Comparison of ENCODE assay signal across 13 cellular contexts in the genomic region with DNA sequence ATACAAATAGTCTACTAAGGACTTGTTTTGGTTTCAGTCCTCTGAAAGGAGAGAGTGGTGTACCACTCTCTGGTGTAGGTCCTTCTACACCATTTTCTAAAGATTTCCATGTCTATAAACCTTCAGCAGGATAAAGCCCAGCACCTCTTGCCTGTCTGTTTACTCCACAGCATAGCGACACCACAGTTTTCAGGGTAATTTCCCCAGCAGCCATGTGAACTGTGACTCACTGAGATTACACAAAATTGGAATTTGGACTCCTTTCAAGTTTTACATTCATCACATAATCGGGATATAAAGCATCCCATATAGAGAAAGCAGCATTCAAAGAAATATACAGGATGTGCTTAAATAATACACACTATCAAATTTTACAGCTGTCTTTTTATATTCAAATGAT.
DNase-seq lines count a peak whose midpoint lies in the region; ATAC-seq and TF ChIP-seq lines count a peak whose summit lies in the region.
"Had no signal": no experiment of that assay in that cellular context is flagged by ENCODE, and none has a peak within 500 bp of the region (broad histone marks: within the 10 kb centered on the region; RNA-seq: fewer than 3 reads in every experiment).

No MANE protein-coding gene starts in this region.

- H3K27ac ChIP-seq in RWPE1: no peak overlapping the region
- no peak overlapping the region for H3K27ac ChIP-seq in fibroblast of lung (ENCODE audit: insufficient read depth, low read length)
- no peak overlapping the region for H3K27ac ChIP-seq in vagina
- H3K27ac ChIP-seq: VCaP had no signal

- H3K4me1 ChIP-seq in fibroblast of lung (ENCODE audit: control insufficient read depth, extremely low read depth, insufficient read depth, low read length) (peaks cover 8% of the 10 kb centered on the region), vagina (peaks cover 11% of the 10 kb centered on the region)

- no peaks in the 10 kb centered on the region for H3K79me2 ChIP-seq in fibroblast of lung (ENCODE audit: control insufficient read depth, insufficient read depth, low read length)

- H3K27ac Mint-ChIP-seq in nephron progenitor cell: no peak overlapping the region
- H3K27ac Mint-ChIP-seq: activated naive CD4-positive, alpha-beta T cell treated with anti-CD3 and anti-CD28 coated beads, Interleukin-2, amount 50 U/mL, for 24 hours had no signal

- H3K4me3 Mint-ChIP-seq in nephron progenitor cell: no peak overlapping the region
- H3K4me3 Mint-ChIP-seq: activated naive CD4-positive, alpha-beta T cell treated with anti-CD3 and anti-CD28 coated beads, Interleukin-2, amount 50 U/mL, for 24 hours had no signal

- no peak overlapping the region for H3K9ac ChIP-seq in fibroblast of lung (ENCODE audit: insufficient read depth, low read length)

- no peak for TF ChIP-seq CTCF in RWPE1 (conservative IDR thresholded peaks at IDR 0.05; ENCODE audit: low read depth)
- no peak for TF ChIP-seq CTCF in fibroblast of lung (conservative IDR thresholded peaks at IDR 0.05 in 1 of 2, IDR thresholded peaks at IDR 0.05 in 1 of 2; ENCODE audit: low read depth in 1 of 2, low read length in 2 of 2)
- peak; percentile 2 for TF ChIP-seq CTCF in retinal pigment epithelial cell (conservative IDR thresholded peaks at IDR 0.05; ENCODE audit: low read depth, low read length)
- TF ChIP-seq CTCF in nephron progenitor cell (IDR thresholded peaks at IDR 0.05): no peak
- no peak for TF ChIP-seq CTCF in vagina (IDR thresholded peaks at IDR 0.05)

- no peaks in the 10 kb centered on the region for H3K9me3 Mint-ChIP-seq in nephron progenitor cell
- H3K9me3 Mint-ChIP-seq: activated naive CD4-positive, alpha-beta T cell treated with anti-CD3 and anti-CD28 coated beads, Interleukin-2, amount 50 U/mL, for 24 hours had no signal

- DNase-seq in GM04504 (ENCODE audit: low read depth) (peak; percentile 67), RWPE1 (ENCODE audit: low spot score) (peak; percentile 53), fibroblast of lung (ENCODE audit: low read depth in 2 of 2) (peak; percentile 86 to 92), retinal pigment epithelial cell (ENCODE audit: low read depth) (peak; percentile 94), nephron progenitor cell (no peak), NCI-H1436 treated with DMSO at 0.1 percent for 48 hours (lab: John Stamatoyannopoulos, UW) (no peak), vagina (ENCODE audit: extremely low spot score in 2 of 2) (no peak)
- DNase-seq: hippocampal formation, NCI-H2171 treated with DMSO at 0.1 percent for 48 hours, occipital lobe had no signal

- H3K27me3 Mint-ChIP-seq in nephron progenitor cell (ENCODE audit: low read depth, poor library complexity): no peaks in the 10 kb centered on the region

- no peak for TF ChIP-seq POLR2A in vagina (IDR thresholded peaks at IDR 0.05)

- H2AFZ ChIP-seq in fibroblast of lung (ENCODE audit: low read length): no peak overlapping the region

- no peaks in the 10 kb centered on the region for H3K9me3 ChIP-seq in fibroblast of lung (ENCODE audit: control insufficient read depth, insufficient read depth, low read depth, low read length)
- H3K9me3 ChIP-seq in vagina: no peaks in the 10 kb centered on the region

- CTCF ChIA-PET in RWPE1 (lab: Yijun Ruan, JAX): no interaction called here

- H3K27me3 ChIP-seq in fibroblast of lung (ENCODE audit: control insufficient read depth, insufficient read depth, low read length) (no peaks in the 10 kb centered on the region), vagina (no peaks in the 10 kb centered on the region)

- H3K4me2 ChIP-seq in fibroblast of lung (ENCODE audit: extremely low read depth, insufficient read depth, low read length): no peak overlapping the region

- POLR2A ChIA-PET in RWPE1 (lab: Yijun Ruan, JAX; ENCODE audit: low non-redundant PET): no interaction called here

- H3K4me3 ChIP-seq in fibroblast of lung (replicated peaks in 1 of 4; ENCODE audit: control extremely low read depth in 1 of 4, insufficient read depth in 1 of 4, low read depth in 3 of 4, low read length in 4 of 4): no peak overlapping the region
- no peak overlapping the region for H3K4me3 ChIP-seq in retinal pigment epithelial cell (ENCODE audit: low read length)
- H3K4me3 ChIP-seq in vagina: no peak overlapping the region

- H3K36me3 ChIP-seq in fibroblast of lung (ENCODE audit: control insufficient read depth, insufficient read depth, low read length): no peaks in the 10 kb centered on the region
- no peaks in the 10 kb centered on the region for H3K36me3 ChIP-seq in vagina

- intact Hi-C loops in vagina (cut with DNase I): no loop called here

- no peaks in the 10 kb centered on the region for H3K36me3 Mint-ChIP-seq in nephron progenitor cell (ENCODE audit: low read depth)
- H3K36me3 Mint-ChIP-seq: activated naive CD4-positive, alpha-beta T cell treated with anti-CD3 and anti-CD28 coated beads, Interleukin-2, amount 50 U/mL, for 24 hours had no signal

- ATAC-seq in HG02642 (IDR thresholded peaks at IDR 0.05; ENCODE audit: poor library complexity, unreplicated experiment): no peak

- peaks cover 18% of the 10 kb centered on the region for H3K4me1 Mint-ChIP-seq in nephron progenitor cell
- H3K4me1 Mint-ChIP-seq: activated naive CD4-positive, alpha-beta T cell treated with anti-CD3 and anti-CD28 coated beads, Interleukin-2, amount 50 U/mL, for 24 hours had no signal

- H4K20me1 ChIP-seq in fibroblast of lung (ENCODE audit: control insufficient read depth, extremely low read depth, insufficient read depth, low read length): no peaks in the 10 kb centered on the region

Comparison
In these comparisons a context has a peak if more than half of its experiments do, and no peak if none do; other contexts are left out.
1. DNase-seq: peak in GM04504 (single experiment), RWPE1 (single experiment), fibroblast of lung (2 of 2) and retinal pigment epithelial cell (single experiment); none in nephron progenitor cell (single experiment), NCI-H1436 treated with DMSO at 0.1 percent for 48 hours (single experiment) and vagina (0 of 2).